23 cellular contexts compared by ENCODE assay signal in genomic region chr7:45394117-45394708, GRCh38.
"Had no signal": no experiment of that assay in that cellular context is flagged by ENCODE, and none has a peak within 500 bp of the region (broad histone marks: within the 10 kb centered on the region; RNA-seq: fewer than 3 reads in every experiment).

No MANE protein-coding gene starts in this region.

- H3K4me2 ChIP-seq: hepatocyte had no signal

- H2AFZ ChIP-seq: hepatocyte had no signal

- H3K9me3 ChIP-seq: colonic mucosa, neutrophil, right lobe of liver, transverse colon had no signal

- FAIRE-seq: endothelial cell of umbilical vein, keratinocyte, TTC549 had no signal

- H3K27ac ChIP-seq: colonic mucosa, gastroesophageal sphincter, hepatocyte, neutrophil, right lobe of liver, transverse colon, VCaP had no signal

- H3K36me3 ChIP-seq: colonic mucosa, gastroesophageal sphincter, neutrophil, right lobe of liver, transverse colon had no signal

- H3K4me1 ChIP-seq: colonic mucosa, gastroesophageal sphincter, right lobe of liver, transverse colon had no signal

- H3K4me3 ChIP-seq: colonic mucosa, gastroesophageal sphincter, hepatocyte, right lobe of liver, transverse colon had no signal

- H3K27me3 ChIP-seq: colonic mucosa, hepatocyte, neutrophil, right lobe of liver, transverse colon had no signal

- DNase-seq: activated CD4-positive, alpha-beta T cell treated with anti-CD3 and anti-CD28 coated beads for 4 hours; activated CD4-positive, alpha-beta T cell treated with anti-CD3 and anti-CD28 coated beads, Interleukin-2, amount 50 U/mL, for 4 hours; activated CD8-positive, alpha-beta memory T cell treated with anti-CD3 and anti-CD28 coated beads for 24 hours; activated effector memory CD4-positive, alpha-beta T cell treated with Interleukin-2 at 50 U/mL for 16 hours; activated naive CD4-positive, alpha-beta T cell treated with Interleukin-2 at 50 U/mL for 16 hours; anterior cingulate cortex; colonic mucosa; effector memory CD4-positive, alpha-beta T cell; left colon; mammary epithelial cell; naive B cell; nephron progenitor cell; right lobe of liver; stimulated activated CD4-positive, alpha-beta T cell treated with anti-CD3 and anti-CD28 coated beads, Interleukin-2, amount 100 ng/mL, for 48 hours; stimulated activated naive CD4-positive, alpha-beta T cell treated with Interleukin-2 at 50 U/mL for 16 hours; transverse colon had no signal

- H3K79me2 ChIP-seq: hepatocyte had no signal

- ATAC-seq: gastroesophageal sphincter, left colon, right lobe of liver had no signal
